ENCODE assay signal across 8 cellular contexts in genomic region chr20:25867776-25868649, GRCh38.
DNase-seq lines count a peak whose midpoint lies in the region; ATAC-seq and TF ChIP-seq lines count a peak whose summit lies in the region.

No MANE protein-coding gene starts in this region.

- no peaks in the 10 kb centered on the region for H3K79me2 ChIP-seq in fibroblast of lung (ENCODE audit: control insufficient read depth, insufficient read depth, low read length)

- TF ChIP-seq CTCF in fibroblast of lung (conservative IDR thresholded peaks at IDR 0.05 in 1 of 2, IDR thresholded peaks at IDR 0.05 in 1 of 2; ENCODE audit: low read depth in 1 of 2, low read length in 2 of 2): no peak

- peaks cover 0 to 8% (median 1%) of the 10 kb centered on the region in 7 donors for H3K9me3 Mint-ChIP-seq in naive B cell

- peaks cover 37 to 72% (median 64%) of the 10 kb centered on the region in 3 donors for H3K27me3 Mint-ChIP-seq in naive B cell

- H3K4me2 ChIP-seq in fibroblast of lung (ENCODE audit: extremely low read depth, insufficient read depth, low read length): peak overlapping the region; percentile 51

- H3K36me3 Mint-ChIP-seq in naive B cell: peaks cover 0 to 8% of the 10 kb centered on the region in 2 donors

- no peaks in the 10 kb centered on the region for H3K9me3 ChIP-seq in fibroblast of lung (ENCODE audit: control insufficient read depth, insufficient read depth, low read depth, low read length)

- H3K4me1 ChIP-seq in fibroblast of lung (ENCODE audit: control insufficient read depth, extremely low read depth, insufficient read depth, low read length): peaks cover 2% of the 10 kb centered on the region

- H3K36me3 ChIP-seq in fibroblast of lung (ENCODE audit: control insufficient read depth, insufficient read depth, low read length): no peaks in the 10 kb centered on the region

- peak overlapping the region in 5 of 8 donors; percentile 1 to 86 (median 67) for H3K4me3 Mint-ChIP-seq in naive B cell

- peaks cover 5% of the 10 kb centered on the region for H3K27me3 ChIP-seq in fibroblast of lung (ENCODE audit: control insufficient read depth, insufficient read depth, low read length)

- peak overlapping the region; percentile 62 for H2AFZ ChIP-seq in fibroblast of lung (ENCODE audit: low read length)

- no peak overlapping the region for H3K27ac ChIP-seq in fibroblast of lung (ENCODE audit: insufficient read depth, low read length)

- H3K4me1 Mint-ChIP-seq in naive B cell: peaks cover 13 to 39% (median 19%) of the 10 kb centered on the region in 3 donors

- H4K20me1 ChIP-seq in fibroblast of lung (ENCODE audit: control insufficient read depth, extremely low read depth, insufficient read depth, low read length): no peaks in the 10 kb centered on the region

- ATAC-seq in GM21447 (IDR thresholded peaks at IDR 0.05; ENCODE audit: unreplicated experiment) (peak; percentile 66), naive B cell (ENCODE audit: low read depth in 2 of 2) (peak in 1 of 2 donors; percentile 61), HG03196 (IDR thresholded peaks at IDR 0.05; ENCODE audit: unreplicated experiment) (no peak)
- peak; percentile 73 for ATAC-seq in stimulated activated naive CD8-positive, alpha-beta T cell treated with anti-CD3 and anti-CD28 coated beads, Interleukin-15, Interleukin-2, amounts not matched to agents 100 U/mL and 50 U/mL, for 24 hours

- no peak overlapping the region for H3K9ac ChIP-seq in fibroblast of lung (ENCODE audit: insufficient read depth, low read length)

- H3K27ac Mint-ChIP-seq in naive B cell: no peak overlapping the region

- H3K4me3 ChIP-seq in fibroblast of lung (replicated peaks in 1 of 4; ENCODE audit: control extremely low read depth in 1 of 4, insufficient read depth in 1 of 4, low read depth in 3 of 4, low read length in 4 of 4): peak overlapping the region; percentile 5 to 52 (median 23)

- DNase-seq in AG08396 (ENCODE audit: low spot score): peak; percentile 83
- DNase-seq in NCI-H460 (ENCODE audit: extremely low read depth, low read depth): peak; percentile 37
- peak; percentile 77 to 81 for DNase-seq in activated T-cell treated with anti-CD3 and anti-CD28 coated beads, Interleukin-2, amount 50 U/mL, for 48 hours
- DNase-seq in fibroblast of lung (ENCODE audit: low read depth in 2 of 2): peak; percentile 43 to 50
- DNase-seq in naive B cell: peak; percentile 59
- DNase-seq in stimulated activated naive CD8-positive, alpha-beta T cell treated with anti-CD3 and anti-CD28 coated beads, Interleukin-15, Interleukin-2, amounts not matched to agents 100 U/mL and 50 U/mL, for 24 hours: peak; percentile 76
